9 cellular contexts compared by ENCODE assay signal in genomic region chr6:35730745-35731413, GRCh38. TPM values are rescaled to one million over a fixed set of nuclear protein-coding genes. Genes with fewer than 3 reads are reported as not detected.
DNase-seq lines count a peak whose midpoint lies in the region; ATAC-seq lines count a peak whose summit lies in the region.
"Had no signal": no experiment of that assay in that cellular context is flagged by ENCODE, and none has a peak within 500 bp of the region (broad histone marks: within the 10 kb centered on the region; RNA-seq: fewer than 3 reads in every experiment).

No MANE protein-coding gene starts in this region.

- peak overlapping the region; percentile 94 for H3K27ac Mint-ChIP-seq in activated CD4-positive, alpha-beta T cell treated with anti-CD3 and anti-CD28 coated beads, Interleukin-2, amount 10 ng/mL, durations not matched to agents 24 days and 14 days
- H3K27ac Mint-ChIP-seq in activated naive CD8-positive, alpha-beta T cell treated with anti-CD3 and anti-CD28 coated beads for 36 hours: peak overlapping the region; percentile 93

- peak overlapping the region; percentile 90 for H3K4me3 Mint-ChIP-seq in activated CD4-positive, alpha-beta T cell treated with anti-CD3 and anti-CD28 coated beads, Interleukin-2, amount 10 ng/mL, durations not matched to agents 24 days and 14 days
- H3K4me3 Mint-ChIP-seq in activated naive CD8-positive, alpha-beta T cell treated with anti-CD3 and anti-CD28 coated beads for 36 hours: peak overlapping the region; percentile 84

- ATAC-seq in left lobe of liver: no peak
- no peak for ATAC-seq in HG02852 (IDR thresholded peaks at IDR 0.05; ENCODE audit: unreplicated experiment)
- ATAC-seq in HG02588 (IDR thresholded peaks at IDR 0.05; ENCODE audit: unreplicated experiment): no peak

- intact Hi-C loops in activated CD4-positive, alpha-beta T cell treated with anti-CD3 and anti-CD28 coated beads, Interleukin-2, amount 10 ng/mL, durations not matched to agents 24 days and 14 days (cut with micrococcal nuclease): loop anchor here (5.0 kb wide), 1 partner anchor 129 kb away; no protein-coding TSS in a partner anchor

- peaks cover 61% of the 10 kb centered on the region for H3K4me1 Mint-ChIP-seq in activated CD4-positive, alpha-beta T cell treated with anti-CD3 and anti-CD28 coated beads, Interleukin-2, amount 10 ng/mL, durations not matched to agents 24 days and 14 days
- H3K4me1 Mint-ChIP-seq in activated naive CD8-positive, alpha-beta T cell treated with anti-CD3 and anti-CD28 coated beads for 36 hours: peaks cover 68% of the 10 kb centered on the region

- H3K9me3 Mint-ChIP-seq in activated CD4-positive, alpha-beta T cell treated with anti-CD3 and anti-CD28 coated beads, Interleukin-2, amount 10 ng/mL, durations not matched to agents 24 days and 14 days: no peaks in the 10 kb centered on the region
- H3K9me3 Mint-ChIP-seq in activated naive CD8-positive, alpha-beta T cell treated with anti-CD3 and anti-CD28 coated beads for 36 hours: no peaks in the 10 kb centered on the region

- H3K27me3 Mint-ChIP-seq in activated CD4-positive, alpha-beta T cell treated with anti-CD3 and anti-CD28 coated beads, Interleukin-2, amount 10 ng/mL, durations not matched to agents 24 days and 14 days: no peaks in the 10 kb centered on the region
- H3K27me3 Mint-ChIP-seq in activated naive CD8-positive, alpha-beta T cell treated with anti-CD3 and anti-CD28 coated beads for 36 hours: no peaks in the 10 kb centered on the region

- DNase-seq in activated CD4-positive, alpha-beta T cell treated with anti-CD3 and anti-CD28 coated beads, Interleukin-2, amount 10 ng/mL, durations not matched to agents 24 days and 14 days: no peak
- DNase-seq in activated CD4-positive, alpha-beta T cell treated with anti-CD3 and anti-CD28 coated beads, Interleukin-2, amount 50 U/mL, for 1 hour: no peak
- DNase-seq in activated naive CD8-positive, alpha-beta T cell treated with anti-CD3 and anti-CD28 coated beads for 36 hours: no peak
- DNase-seq in left lobe of liver (ENCODE audit: low spot score) (peak; percentile 66), NCI-H446 (lab: John Stamatoyannopoulos, UW) (no peak)

- peak overlapping the region; percentile 100 for H3K27ac ChIP-seq in temporal lobe (ENCODE audit: low read depth, low read length)

- H3K36me3 Mint-ChIP-seq in activated CD4-positive, alpha-beta T cell treated with anti-CD3 and anti-CD28 coated beads, Interleukin-2, amount 10 ng/mL, durations not matched to agents 24 days and 14 days (ENCODE audit: low read depth): no peaks in the 10 kb centered on the region
- peaks cover 7% of the 10 kb centered on the region for H3K36me3 Mint-ChIP-seq in activated naive CD8-positive, alpha-beta T cell treated with anti-CD3 and anti-CD28 coated beads for 36 hours

RNA-seq across cellular contexts. Expression of gene ARMC12, which starts 6.0 kb away (rescaled TPM):
- 0.58 and 0.64 TPM in 2 replicates for total RNA-seq in activated CD4-positive, alpha-beta T cell treated with anti-CD3 and anti-CD28 coated beads, Interleukin-2, amount 10 ng/mL, durations not matched to agents 24 days and 14 days
- 1 to 10 TPM; 1.8 to 2.0 TPM for total RNA-seq in activated naive CD8-positive, alpha-beta T cell treated with anti-CD3 and anti-CD28 coated beads for 36 hours
- total RNA-seq in left lobe of liver: 4.6 TPM
- total RNA-seq in temporal lobe: 0.25 TPM

RNA-seq across cellular contexts. Expression of gene FKBP5, which starts 42.2 kb away (rescaled TPM):
- total RNA-seq in activated CD4-positive, alpha-beta T cell treated with anti-CD3 and anti-CD28 coated beads, Interleukin-2, amount 10 ng/mL, durations not matched to agents 24 days and 14 days: 85.0 and 85.1 TPM in 2 replicates
- total RNA-seq in activated naive CD8-positive, alpha-beta T cell treated with anti-CD3 and anti-CD28 coated beads for 36 hours: 100 to 1,000 TPM; 110 TPM
- total RNA-seq in left lobe of liver: 156 TPM
- total RNA-seq in temporal lobe: 4.2 TPM

RNA-seq across cellular contexts. Expression of gene CLPSL2, which starts 45.5 kb away (rescaled TPM):
- not detected in 2 replicates for total RNA-seq in activated CD4-positive, alpha-beta T cell treated with anti-CD3 and anti-CD28 coated beads, Interleukin-2, amount 10 ng/mL, durations not matched to agents 24 days and 14 days
- total RNA-seq in activated naive CD8-positive, alpha-beta T cell treated with anti-CD3 and anti-CD28 coated beads for 36 hours: not detected
- total RNA-seq in left lobe of liver (not detected), temporal lobe (not detected)
- total RNA-seq: M059J had no signal

RNA-seq across cellular contexts. Expression of gene CLPSL1, which starts 49.9 kb away (rescaled TPM):
- total RNA-seq in activated CD4-positive, alpha-beta T cell treated with anti-CD3 and anti-CD28 coated beads, Interleukin-2, amount 10 ng/mL, durations not matched to agents 24 days and 14 days: not detected in 2 replicates
- not detected for total RNA-seq in activated naive CD8-positive, alpha-beta T cell treated with anti-CD3 and anti-CD28 coated beads for 36 hours
- total RNA-seq in left lobe of liver (not detected), temporal lobe (not detected)
- total RNA-seq: M059J had no signal

Comparison
In these comparisons a context has a peak if more than half of its experiments do, and no peak if none do; other contexts are left out.
1. RNA of gene FKBP5, which starts 42.2 kb away (total RNA-seq): 156 TPM in left lobe of liver (single experiment), 110 TPM in activated naive CD8-positive, alpha-beta T cell treated with anti-CD3 and anti-CD28 coated beads for 36 hours and 85.0 to 85.1 TPM in activated CD4-positive, alpha-beta T cell treated with anti-CD3 and anti-CD28 coated beads, Interleukin-2, amount 10 ng/mL, durations not matched to agents 24 days and 14 days; 4.2 TPM in temporal lobe (single experiment); every median in the first group is over 10 times any median in the second.